In the genomic region with DNA sequence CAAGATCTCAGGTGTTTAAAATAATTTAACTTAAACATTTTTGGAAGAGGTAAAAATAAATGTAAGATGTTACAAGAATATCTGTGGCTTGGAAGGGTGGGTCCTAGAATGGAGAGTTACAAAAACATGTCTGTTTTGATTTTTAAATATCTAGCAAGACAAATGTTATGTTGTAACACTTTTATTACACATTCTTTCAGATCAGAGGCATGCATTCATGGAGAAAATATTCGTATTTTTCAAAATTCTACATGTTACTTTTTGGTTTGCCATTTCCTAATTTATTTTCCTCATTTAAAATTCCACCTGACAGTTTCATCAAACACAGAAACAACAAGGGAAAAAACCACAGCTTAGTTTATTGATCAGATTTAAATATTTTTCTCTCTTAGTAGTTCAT, we compare ENCODE assay signal across 12 cellular contexts. TPM values are rescaled to one million over a fixed set of nuclear protein-coding genes. Genes with fewer than 3 reads are reported as not detected.
DNase-seq lines count a peak whose midpoint lies in the region; ATAC-seq and TF ChIP-seq lines count a peak whose summit lies in the region.
"Had no signal": no experiment of that assay in that cellular context is flagged by ENCODE, and none has a peak within 500 bp of the region (broad histone marks: within the 10 kb centered on the region; RNA-seq: fewer than 3 reads in every experiment).

No MANE protein-coding gene starts in this region.

- no peaks in the 10 kb centered on the region for H3K9me3 Mint-ChIP-seq in brain
- H3K9me3 Mint-ChIP-seq: activated naive CD8-positive, alpha-beta T cell treated with anti-CD3 and anti-CD28 coated beads, Interleukin-2, amount 50 U/mL, for 24 hours had no signal

- peak overlapping the region; percentile 64 for H2BK5ac ChIP-seq in IMR-90 (ENCODE audit: low read depth, low read length, poor library complexity, severe bottlenecking)
- no peak overlapping the region for H2BK5ac ChIP-seq in neuronal stem cell (ENCODE audit: low read length)

- H2BK15ac ChIP-seq in IMR-90 (ENCODE audit: low read depth, low read length) (no peak overlapping the region), neuronal stem cell (ENCODE audit: low read length) (no peak overlapping the region)

- peaks cover 17% of the 10 kb centered on the region for H3K36me3 Mint-ChIP-seq in brain

- no TSS peak for BruUV-seq in IMR-90 (replicated peaks; lab: Mats Ljungman, UMichigan)

- no peak overlapping the region for H3K4me3 Mint-ChIP-seq in brain
- H3K4me3 Mint-ChIP-seq: activated naive CD8-positive, alpha-beta T cell treated with anti-CD3 and anti-CD28 coated beads, Interleukin-2, amount 50 U/mL, for 24 hours had no signal

- H3K27ac Mint-ChIP-seq in brain = peak overlapping the region in 3 of 5 experiments; percentile 19 to 57 (median 56)
- H3K27ac Mint-ChIP-seq: activated naive CD8-positive, alpha-beta T cell treated with anti-CD3 and anti-CD28 coated beads, Interleukin-2, amount 50 U/mL, for 24 hours had no signal

- H3K27ac ChIP-seq in IMR-90 (ENCODE audit: insufficient read depth, low read length) = no peak overlapping the region
- H3K27ac ChIP-seq in muscle layer of duodenum (ENCODE audit: low read length) = peak overlapping the region; percentile 88
- peak overlapping the region; percentile 66 to 72 for H3K27ac ChIP-seq in testis
- no peak overlapping the region for H3K27ac ChIP-seq in SJCRH30
- H3K27ac ChIP-seq in neuronal stem cell (replicated peaks; ENCODE audit: low read length) = no peak overlapping the region

- POLR2A ChIA-PET in IMR-90 (lab: Charles Lee; ENCODE audit: unreplicated experiment) = interaction anchor here (0.6 kb wide), 2 partner anchors 36 to 139 kb away, joined by 3 to 4 read pairs; no protein-coding TSS in a partner anchor

- TF ChIP-seq CTCF in IMR-90 (conservative IDR thresholded peaks at IDR 0.05; ENCODE audit: low read depth, low read length) = no peak
- TF ChIP-seq CTCF in brain (conservative IDR thresholded peaks at IDR 0.05) = no peak
- TF ChIP-seq CTCF in testis (IDR thresholded peaks at IDR 0.05) = no peak

- H2BK12ac ChIP-seq in neuronal stem cell (ENCODE audit: low read length) = no peak overlapping the region

- dilution Hi-C loops in IMR-90 (cut with HindIII; ENCODE audit: low sequenced_read_pairs, unreplicated experiment) = no loop called here

- no peak for DNase-seq in IMR-90
- no peak for DNase-seq in testis
- DNase-seq in SJCRH30 = no peak
- no peak for DNase-seq in Ammon's horn (ENCODE audit: low spot score)
- DNase-seq in neuronal stem cell (ENCODE audit: low spot score) = no peak
- DNase-seq: activated naive CD8-positive, alpha-beta T cell treated with anti-CD3 and anti-CD28 coated beads, Interleukin-2, amount 50 U/mL, for 24 hours; DMS 273 treated with DMSO at 0.1 percent for 48 hours; stimulated activated CD4-positive, alpha-beta T cell treated with anti-CD3 and anti-CD28 coated beads, Interleukin-2, amount 100 ng/mL, for 24 hours had no signal

- no peak overlapping the region for H3K18ac ChIP-seq in IMR-90 (ENCODE audit: low read depth, low read length)
- H3K18ac ChIP-seq in neuronal stem cell (ENCODE audit: low read length) = no peak overlapping the region

- H3K14ac ChIP-seq in IMR-90 (replicated peaks; ENCODE audit: low read depth, low read length) (no peak overlapping the region), neuronal stem cell (ENCODE audit: low read length) (no peak overlapping the region)

- no peaks in the 10 kb centered on the region for H3K27me3 ChIP-seq in IMR-90 (ENCODE audit: control insufficient read depth, insufficient read depth, low read length)
- H3K27me3 ChIP-seq in muscle layer of duodenum (ENCODE audit: low read depth, low read length) = no peaks in the 10 kb centered on the region
- no peaks in the 10 kb centered on the region for H3K27me3 ChIP-seq in testis
- H3K27me3 ChIP-seq in SJCRH30 = no peaks in the 10 kb centered on the region
- H3K27me3 ChIP-seq in neuronal stem cell (ENCODE audit: control insufficient read depth in 3 of 3, insufficient read depth in 3 of 3, low read depth in 1 of 3, low read length in 3 of 3) = no peaks in the 10 kb centered on the region

- H3K4me1 ChIP-seq in IMR-90 (ENCODE audit: control insufficient read depth, insufficient read depth, low read length) (peaks cover 14% of the 10 kb centered on the region), muscle layer of duodenum (ENCODE audit: control insufficient read depth in 1 of 2, insufficient read depth in 2 of 2, low read length in 2 of 2) (peaks cover 10 to 18% of the 10 kb centered on the region in 2 donors), testis (peaks cover 32% of the 10 kb centered on the region), SJCRH30 (peaks cover 17% of the 10 kb centered on the region), neuronal stem cell (ENCODE audit: control insufficient read depth in 2 of 2, insufficient read depth in 1 of 2, low read depth in 1 of 2, low read length in 2 of 2) (peaks cover 2 to 4% of the 10 kb centered on the region in 2 donors)
- H3K4me1 ChIP-seq: HAP-1 had no signal

- intact Hi-C loops in IMR-90 (cut with micrococcal nuclease) = loop anchor here (2.0 to 5.0 kb wide), 3 partner anchors 23 to 61 kb away; no protein-coding TSS in a partner anchor
- intact Hi-C loops in testis (cut with DNase I; ENCODE audit: low total_unique reads) = no loop called here

- ATAC-seq in IMR-90 (ENCODE audit: low read depth) (no peak), esophagus mucosa (no peak)

- TF ChIP-seq POLR2A in IMR-90 (IDR thresholded peaks at IDR 0.05; ENCODE audit: low read depth, low read length) (no peak), testis (IDR thresholded peaks at IDR 0.05) (no peak)

- in situ Hi-C loops in IMR-90 (cut with MboI; ENCODE audit: low sequenced_read_pairs) = no loop called here

- peaks cover 28% of the 10 kb centered on the region for H3K4me1 Mint-ChIP-seq in brain

- no peak overlapping the region for H2AFZ ChIP-seq in IMR-90 (replicated peaks; ENCODE audit: low read length, poor library complexity)
- no peak overlapping the region for H2AFZ ChIP-seq in neuronal stem cell (ENCODE audit: low read length)

- TF ChIP-seq RAD21 in IMR-90 (IDR thresholded peaks at IDR 0.05; ENCODE audit: low read length) = no peak

- peaks cover 72% of the 10 kb centered on the region for H4K20me1 ChIP-seq in IMR-90 (ENCODE audit: insufficient read depth, low read length)

- no peak overlapping the region for H4K8ac ChIP-seq in IMR-90 (ENCODE audit: low read depth in 2 of 2, low read length in 2 of 2)
- H4K8ac ChIP-seq in neuronal stem cell (ENCODE audit: low read depth, low read length) = no peak overlapping the region

- no CpG with 5 or more reads among the region's 1 CpG for WGBS in IMR-90 (ENCODE audit: extremely low coverage in 2 of 2, insufficient read length in 1 of 2), 2 experiments
- 44 to 49% methylated on average over 1 of the region's 1 CpG for WGBS in testis, 2 donors
- no CpG with 5 or more reads among the region's 1 CpG for WGBS in neuronal stem cell (ENCODE audit: extremely low coverage in 2 of 2, insufficient read length in 2 of 2, insufficient replicate concordance in 1 of 2), 2 donors

- H3K9ac ChIP-seq in IMR-90 (ENCODE audit: low read depth, low read length) (no peak overlapping the region), neuronal stem cell (ENCODE audit: low read depth, low read length, poor library complexity) (no peak overlapping the region)

- no peak overlapping the region for H2BK20ac ChIP-seq in IMR-90 (ENCODE audit: low read depth, low read length)

- no peak overlapping the region for H4K5ac ChIP-seq in IMR-90 (ENCODE audit: low read depth, low read length)

- H3K4ac ChIP-seq in IMR-90 (ENCODE audit: low read depth, low read length) (no peak overlapping the region), neuronal stem cell (ENCODE audit: low read length) (no peak overlapping the region)

- H3K36me3 ChIP-seq in IMR-90 (ENCODE audit: control insufficient read depth, insufficient read depth, low read length) = no peaks in the 10 kb centered on the region
- H3K36me3 ChIP-seq in muscle layer of duodenum (ENCODE audit: control insufficient read depth in 1 of 2, insufficient read depth in 2 of 2, low read length in 2 of 2) = peaks cover 0 to 4% of the 10 kb centered on the region in 2 donors
- no peaks in the 10 kb centered on the region for H3K36me3 ChIP-seq in testis (ENCODE audit: low read depth, missing control alignments)
- H3K36me3 ChIP-seq in SJCRH30 = no peaks in the 10 kb centered on the region
- no peaks in the 10 kb centered on the region for H3K36me3 ChIP-seq in neuronal stem cell (replicated peaks in 1 of 2; ENCODE audit: control insufficient read depth in 2 of 2, insufficient read depth in 2 of 2, low read length in 2 of 2)
- H3K36me3 ChIP-seq: HAP-1 had no signal

- no peak overlapping the region for H2AK9ac ChIP-seq in IMR-90 (replicated peaks; ENCODE audit: low read depth, low read length, poor library complexity)

- no peak overlapping the region for H3K56ac ChIP-seq in IMR-90 (ENCODE audit: extremely low read depth, insufficient read depth, low read length)

- peaks cover 16 to 73% of the 10 kb centered on the region in 2 experiments for H3K79me1 ChIP-seq in IMR-90 (ENCODE audit: low read depth in 1 of 2, low read length in 2 of 2)
- H3K79me1 ChIP-seq in neuronal stem cell (ENCODE audit: low read depth, low read length) = no peaks in the 10 kb centered on the region

- no peak overlapping the region for H3K23ac ChIP-seq in IMR-90 (ENCODE audit: low read depth, low read length)
- no peak overlapping the region for H3K23ac ChIP-seq in neuronal stem cell (ENCODE audit: low read depth, low read length, poor library complexity)

- H3K4me2 ChIP-seq in IMR-90 (ENCODE audit: low read depth, low read length) (no peak overlapping the region; the same call in 1 of the 2 replicates), neuronal stem cell (ENCODE audit: insufficient read depth, low read length, poor library complexity, severe bottlenecking) (no peak overlapping the region)

- H3K4me3 ChIP-seq in IMR-90 (ENCODE audit: insufficient read depth, low read depth, low read length) (no peak overlapping the region), muscle layer of duodenum (ENCODE audit: low read depth in 1 of 2, low read length in 2 of 2) (no peak overlapping the region), testis (no peak overlapping the region), SJCRH30 (no peak overlapping the region), neuronal stem cell (ENCODE audit: low read length in 2 of 2) (no peak overlapping the region)
- H3K4me3 ChIP-seq: HAP-1 had no signal

- H2BK120ac ChIP-seq in IMR-90 (ENCODE audit: low read depth, low read length) = no peak overlapping the region
- no peak overlapping the region for H2BK120ac ChIP-seq in neuronal stem cell (ENCODE audit: low read depth, low read length)

- H3K9me1 ChIP-seq in IMR-90 (ENCODE audit: insufficient read depth, low read length) = peaks cover 20% of the 10 kb centered on the region

- H3K9me3 ChIP-seq in IMR-90 (ENCODE audit: control insufficient read depth, insufficient read depth, low read length) (no peaks in the 10 kb centered on the region), muscle layer of duodenum (ENCODE audit: control insufficient read depth in 1 of 2, low read length in 2 of 2) (no peaks in the 10 kb centered on the region), testis (no peaks in the 10 kb centered on the region), SJCRH30 (replicated peaks) (no peaks in the 10 kb centered on the region), neuronal stem cell (replicated peaks in 1 of 2; ENCODE audit: control insufficient read depth in 2 of 2, insufficient read depth in 1 of 2, low read depth in 1 of 2, low read length in 2 of 2) (no peaks in the 10 kb centered on the region)
- H3K9me3 ChIP-seq: HAP-1 had no signal

- H3K27me3 Mint-ChIP-seq in brain = no peaks in the 10 kb centered on the region
- H3K27me3 Mint-ChIP-seq: activated naive CD8-positive, alpha-beta T cell treated with anti-CD3 and anti-CD28 coated beads, Interleukin-2, amount 50 U/mL, for 24 hours had no signal

- no peak overlapping the region for H4K91ac ChIP-seq in IMR-90 (ENCODE audit: insufficient read depth, low read depth, low read length)
- H4K91ac ChIP-seq in neuronal stem cell (ENCODE audit: low read depth, low read length, poor library complexity) = no peak overlapping the region

- CTCF ChIA-PET in IMR-90 (lab: Yijun Ruan, JAX) = interaction anchor here (0.5 to 2.0 kb wide), 9 partner anchors 10 to 149 kb away, joined by 3 to 10 read pairs (median 3); a partner anchor contains a TSS

- no peak overlapping the region for H2AK5ac ChIP-seq in IMR-90 (ENCODE audit: low read depth, low read length)
- no peak overlapping the region for H2AK5ac ChIP-seq in neuronal stem cell (ENCODE audit: low read depth, low read length)

RNA-seq across cellular contexts. Expression of a gene that starts 10.0 kb away (rescaled TPM):
- total RNA-seq in IMR-90 (2012; rRNA removed) (29.2 and 31.0 TPM in 2 replicates), testis (100 to 1,000 TPM; 113 to 165 TPM), esophagus mucosa (19.6 TPM)
- polyA plus RNA-seq in IMR-90 (2012; rRNA removed) (20.7 and 22.2 TPM in 2 replicates), brain (ENCODE audit: insufficient read depth, low read depth, low replicate concordance) (23.8 TPM), testis (ENCODE audit: insufficient read depth, low read depth, low replicate concordance) (72.4 TPM)
- 17.2 and 31.3 TPM in 2 replicates for polyA plus RNA-seq in IMR-90 (2012; cell fraction: cytosol; rRNA removed)
- 18.9 and 19.8 TPM in 2 replicates for polyA plus RNA-seq in IMR-90 (2012; cell fraction: nucleus; rRNA removed; ENCODE audit: low replicate concordance)
- total RNA-seq in SJCRH30 (2014; rRNA removed; shearing (Covaris generic)) = 24.1 TPM in 2 replicates
- polyA plus RNA-seq in neuronal stem cell (2013, experiment 1 of 2) = 20.1 TPM
- polyA plus RNA-seq in neuronal stem cell (2013, experiment 2 of 2) = 20.2 TPM

RNA-seq across cellular contexts. Expression of a gene that starts 39.3 kb away (rescaled TPM):
- total RNA-seq in IMR-90 (2012; rRNA removed) (4.2 and 11.7 TPM in 2 replicates), testis (1 to 10 TPM; 5.6 to 9.8 TPM), esophagus mucosa (10.6 TPM)
- polyA plus RNA-seq in IMR-90 (2012; rRNA removed) (6.9 TPM in 2 replicates), brain (ENCODE audit: insufficient read depth, low read depth, low replicate concordance) (5.7 TPM), testis (ENCODE audit: insufficient read depth, low read depth, low replicate concordance) (4.4 TPM)
- 4.3 and 7.5 TPM in 2 replicates for polyA plus RNA-seq in IMR-90 (2012; cell fraction: cytosol; rRNA removed)
- 11.8 and 18.9 TPM in 2 replicates for polyA plus RNA-seq in IMR-90 (2012; cell fraction: nucleus; rRNA removed; ENCODE audit: low replicate concordance)
- 14.4 and 16.2 TPM in 2 replicates for total RNA-seq in SJCRH30 (2014; rRNA removed; shearing (Covaris generic))
- 3.9 TPM for polyA plus RNA-seq in neuronal stem cell (2013, experiment 1 of 2)
- 4.0 TPM for polyA plus RNA-seq in neuronal stem cell (2013, experiment 2 of 2)

RNA-seq across cellular contexts. Expression of a gene that starts 39.5 kb away (rescaled TPM):
- total RNA-seq in IMR-90 (2012; rRNA removed) = 5.0 and 11.7 TPM in 2 replicates
- 12.9 and 14.3 TPM in 2 replicates for polyA plus RNA-seq in IMR-90 (2012; rRNA removed)
- 3.5 and 7.4 TPM in 2 replicates for polyA plus RNA-seq in IMR-90 (2012; cell fraction: cytosol; rRNA removed)
- 1.1 and 4.1 TPM in 2 replicates for polyA plus RNA-seq in IMR-90 (2012; cell fraction: nucleus; rRNA removed; ENCODE audit: low replicate concordance)
- 33.2 TPM for polyA plus RNA-seq in brain (ENCODE audit: insufficient read depth, low read depth, low replicate concordance)
- total RNA-seq in testis = 10 to 100 TPM; 10.8 to 10.9 TPM
- 25.2 TPM for polyA plus RNA-seq in testis (ENCODE audit: insufficient read depth, low read depth, low replicate concordance)
- total RNA-seq in esophagus mucosa = 3.3 TPM
- total RNA-seq in SJCRH30 (2014; rRNA removed; shearing (Covaris generic)) = 17.6 and 18.0 TPM in 2 replicates
- polyA plus RNA-seq in neuronal stem cell (2013, experiment 1 of 2) = 51.4 TPM
- polyA plus RNA-seq in neuronal stem cell (2013, experiment 2 of 2) = 52.4 TPM

Comparison
In these comparisons a context has a peak if more than half of its experiments do, and no peak if none do; other contexts are left out.
1. H3K27ac ChIP-seq: peak in muscle layer of duodenum (single experiment) and testis (2 of 2); none in IMR-90 (single experiment), SJCRH30 (single experiment) and neuronal stem cell (single experiment).